Comparison of ENCODE assay signal across 8 cellular contexts in genomic region chr6:28838289-28838633, GRCh38.
DNase-seq lines count a peak whose midpoint lies in the region; ATAC-seq and TF ChIP-seq lines count a peak whose summit lies in the region.

No MANE protein-coding gene starts in this region.

- peaks cover 3% of the 10 kb centered on the region; the same call in 1 of the 2 replicates for H3K4me1 ChIP-seq in SJSA1 (replicated peaks)
- H3K4me1 ChIP-seq in tibial nerve, result peaks cover 0 to 24% (median 13%) of the 10 kb centered on the region in 4 donors

- peaks cover 28% of the 10 kb centered on the region for H3K36me3 Mint-ChIP-seq in Calu3 (ENCODE audit: insufficient read depth, unreplicated experiment)

- CTCF ChIA-PET in Calu3 (lab: Charles Lee), result interaction anchor here (0.9 to 3.1 kb wide), 19 partner anchors 11 to 177 kb away, joined by 3 to 58 read pairs (median 9); partner anchors contain the start of gene TRIM27

- intact Hi-C loops in Calu3 (cut with micrococcal nuclease; ENCODE audit: unreplicated experiment), result loop anchor here (2.0 to 10.0 kb wide), 4 partner anchors 59 to 387 kb away; no protein-coding TSS in a partner anchor

- H3K4me3 ChIP-seq in SJSA1, result peak overlapping the region; percentile 51
- peak overlapping the region; percentile 45 to 82 (median 60) for H3K4me3 ChIP-seq in tibial nerve

- H3K4me3 Mint-ChIP-seq in Calu3 (ENCODE audit: low read depth, unreplicated experiment), result peak overlapping the region; percentile 99

- peak in 1 of 2 donors; percentile 26 for TF ChIP-seq EP300 in tibial nerve (IDR thresholded peaks at IDR 0.05)

- peak overlapping the region; percentile 98 for H3K27ac Mint-ChIP-seq in Calu3 (ENCODE audit: unreplicated experiment)

- 1 to 2% methylated on average over 11 of the region's 11 CpGs for WGBS in tibial nerve, 2 donors

- no TSS peak for BruUV-seq in Calu3 (replicated peaks; lab: Mats Ljungman, UMichigan)

- H3K9me3 ChIP-seq in KOPT-K1 (ENCODE audit: insufficient read depth, low read length, poor library complexity, severe bottlenecking), result no peaks in the 10 kb centered on the region
- no peaks in the 10 kb centered on the region for H3K9me3 ChIP-seq in SJSA1 (replicated peaks)
- no peaks in the 10 kb centered on the region for H3K9me3 ChIP-seq in tibial nerve

- TF ChIP-seq CTCF in Calu3 (IDR thresholded peaks at IDR 0.05; ENCODE audit: unreplicated experiment), result no peak
- TF ChIP-seq CTCF in omental fat pad (IDR thresholded peaks at IDR 0.05), result no peak
- no peak for TF ChIP-seq CTCF in tibial nerve (IDR thresholded peaks at IDR 0.05)

- DNase-seq in Calu3, result peak; percentile 79
- peak; percentile 53 to 86 for DNase-seq in SJSA1 (ENCODE audit: low read depth in 1 of 2, low spot score in 2 of 2)
- peak; percentile 71 for DNase-seq in activated naive CD4-positive, alpha-beta T cell treated with Interleukin-2 at 50 U/mL for 16 hours
- DNase-seq in globus pallidus (ENCODE audit: low spot score), result peak; percentile 81
- peak; percentile 35 for DNase-seq in omental fat pad (ENCODE audit: low spot score)
- peak in 1 of 2 donors; percentile 83 for DNase-seq in tibial nerve (ENCODE audit: low spot score in 2 of 2)

- H3K27me3 ChIP-seq in SJSA1 (replicated peaks) (no peaks in the 10 kb centered on the region), tibial nerve (peaks cover 0 to 5% of the 10 kb centered on the region in 2 donors)

- TF ChIP-seq POLR2A in tibial nerve (IDR thresholded peaks at IDR 0.05), result no peak

- H3K36me3 ChIP-seq in KOPT-K1 (ENCODE audit: insufficient read depth, low read length) (no peaks in the 10 kb centered on the region), SJSA1 (no peaks in the 10 kb centered on the region), tibial nerve (no peaks in the 10 kb centered on the region)

- H3K27ac ChIP-seq in KOPT-K1 (ENCODE audit: low read depth, low read length, poor library complexity, severe bottlenecking), result peak overlapping the region; percentile 39
- H3K27ac ChIP-seq in SJSA1, result no peak overlapping the region
- peak overlapping the region; percentile 37 to 85 (median 58) for H3K27ac ChIP-seq in tibial nerve

- ATAC-seq in GM21529 (IDR thresholded peaks at IDR 0.05; ENCODE audit: unreplicated experiment) (peak; percentile 41), omental fat pad (ENCODE audit: low FRiP score) (peak; percentile 46)

- H3K27me3 Mint-ChIP-seq in Calu3 (ENCODE audit: unreplicated experiment), result peaks cover 13% of the 10 kb centered on the region

- no peaks in the 10 kb centered on the region for H3K9me3 Mint-ChIP-seq in Calu3 (ENCODE audit: low read depth, unreplicated experiment)

- peaks cover 9% of the 10 kb centered on the region for H3K4me1 Mint-ChIP-seq in Calu3 (ENCODE audit: low read depth, unreplicated experiment)
